Comparison of ENCODE assay signal across 23 cellular contexts in the genomic region with DNA sequence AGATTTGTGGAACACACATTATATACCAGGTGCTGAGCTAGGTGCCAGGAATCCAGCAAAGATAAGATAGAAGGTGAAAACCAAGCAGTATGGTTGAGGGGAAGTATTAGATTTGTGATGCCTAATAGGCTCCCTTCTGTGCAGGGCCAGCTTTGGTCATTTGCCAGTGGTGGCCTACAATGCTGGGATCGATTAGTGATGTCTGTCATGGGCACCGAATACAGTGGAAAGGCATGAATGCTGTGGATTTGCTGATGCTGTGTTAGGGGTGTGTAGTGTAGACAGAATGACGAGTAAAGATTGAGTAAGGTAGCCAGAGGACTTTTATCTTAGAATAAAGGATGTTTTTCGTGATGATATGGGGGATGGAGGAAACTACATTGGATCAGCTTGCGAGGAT. TPM values are rescaled to one million over a fixed set of nuclear protein-coding genes. Genes with fewer than 3 reads are reported as not detected.
DNase-seq lines count a peak whose midpoint lies in the region; ATAC-seq and TF ChIP-seq lines count a peak whose summit lies in the region.
"Had no signal": no experiment of that assay in that cellular context is flagged by ENCODE, and none has a peak within 500 bp of the region (broad histone marks: within the 10 kb centered on the region; RNA-seq: fewer than 3 reads in every experiment).

No MANE protein-coding gene starts in this region.

- no peak for DNase-seq in MCF 10A (ENCODE audit: unreplicated experiment)
- no peak for DNase-seq in breast epithelium (ENCODE audit: low spot score in 2 of 2)
- DNase-seq in PC-9 = no peak
- DNase-seq in memory B cell (ENCODE audit: low spot score in 2 of 2) = no peak
- DNase-seq in stimulated activated CD4-positive, alpha-beta T cell treated with anti-CD3 and anti-CD28 coated beads, Interleukin-4, amount 100 ng/mL, for 4 hours = no peak
- DNase-seq in GDM1 (lab: John Stamatoyannopoulos, UW) = no peak
- DNase-seq in SIG-M5 treated with dmso at 0.1 percent for 504 hours (lab: John Stamatoyannopoulos, UW; ENCODE audit: unreplicated experiment) = no peak
- DNase-seq: CD4-positive, CD25-positive, alpha-beta regulatory T cell; DMS153; GF-D8; H7; HFFc6; KG1; NCI-H1092 treated with DMSO at 0.1 percent for 48 hours; NCI-H146; NCI-H2029; NCI-H2227 treated with DMSO at 0.1 percent for 48 hours; NCI-H510A; NK-92 treated with Interleukin-12 subunit alpha and Interleukin-12 subunit beta, amount 100 ng/mL, for 24 hours; Peyer's patch; SJCRH30; T-cell had no signal

- H3K27ac Mint-ChIP-seq in MCF 10A (ENCODE audit: low read depth, unreplicated experiment) (peak overlapping the region; percentile 13), memory B cell (peak overlapping the region; percentile 63)
- H3K27ac Mint-ChIP-seq: HFFc6, T-cell had no signal

- H3K36me3 Mint-ChIP-seq in MCF 10A (ENCODE audit: insufficient read depth, unreplicated experiment) (peaks cover 6% of the 10 kb centered on the region), memory B cell (peaks cover 26% of the 10 kb centered on the region)

- H3K4me3 Mint-ChIP-seq in MCF 10A (ENCODE audit: unreplicated experiment) (no peak overlapping the region), memory B cell (no peak overlapping the region)
- H3K4me3 Mint-ChIP-seq: CD4-positive, CD25-positive, alpha-beta regulatory T cell; HFFc6; T-cell had no signal

- H3K27me3 ChIP-seq in breast epithelium (no peaks in the 10 kb centered on the region), PC-9 (ENCODE audit: insufficient read depth, low read depth) (no peaks in the 10 kb centered on the region)
- H3K27me3 ChIP-seq: Peyer's patch, SJCRH30 had no signal

- H3K9me2 ChIP-seq in PC-9 (ENCODE audit: insufficient read depth) = no peaks in the 10 kb centered on the region

- TF ChIP-seq POLR2A in breast epithelium (IDR thresholded peaks at IDR 0.05) = no peak

- H4K20me1 ChIP-seq in PC-9 (ENCODE audit: insufficient read depth) = no peaks in the 10 kb centered on the region

- H3K4me3 ChIP-seq in breast epithelium (no peak overlapping the region), PC-9 (no peak overlapping the region)
- H3K4me3 ChIP-seq: A549, Peyer's patch, SJCRH30 had no signal

- peaks cover 19% of the 10 kb centered on the region for H3K79me2 ChIP-seq in PC-9 (ENCODE audit: low read depth)

- BruUV-seq in MCF 10A (replicated peaks; lab: Mats Ljungman, UMichigan) = no TSS peak
- BruUV-seq in PC-9 (replicated peaks; lab: Mats Ljungman, UMichigan) = no TSS peak

- H3K27ac ChIP-seq in breast epithelium (no peak overlapping the region), PC-9 (peak overlapping the region; percentile 65)
- H3K27ac ChIP-seq: A549, Peyer's patch, SJCRH30 had no signal

- peaks cover 23% of the 10 kb centered on the region for H3K4me1 Mint-ChIP-seq in MCF 10A (ENCODE audit: insufficient read depth, unreplicated experiment)
- H3K4me1 Mint-ChIP-seq in memory B cell = peaks cover 28% of the 10 kb centered on the region

- CTCF ChIA-PET in MCF 10A (lab: Yijun Ruan, JAX) = interaction anchor here (0.7 to 2.5 kb wide), 5 partner anchors 16 to 70 kb away, joined by 3 to 6 read pairs (median 3); no protein-coding TSS in a partner anchor
- CTCF ChIA-PET in PC-9 (lab: Charles Lee) = no interaction called here

- no peaks in the 10 kb centered on the region for H3K36me3 ChIP-seq in breast epithelium
- H3K36me3 ChIP-seq in PC-9 (ENCODE audit: low read depth) = no peaks in the 10 kb centered on the region
- H3K36me3 ChIP-seq: Peyer's patch, SJCRH30 had no signal

- no peak for ATAC-seq in memory B cell (ENCODE audit: low read depth)
- ATAC-seq: A549, T-cell had no signal

- H3K9me3 ChIP-seq in breast epithelium (no peaks in the 10 kb centered on the region), PC-9 (ENCODE audit: insufficient read depth, low read depth) (no peaks in the 10 kb centered on the region)
- H3K9me3 ChIP-seq: A549, Peyer's patch, SJCRH30 had no signal

- TF ChIP-seq CTCF in MCF 10A (IDR thresholded peaks at IDR 0.05; ENCODE audit: unreplicated experiment) (no peak), breast epithelium (IDR thresholded peaks at IDR 0.05) (no peak), PC-9 (conservative IDR thresholded peaks at IDR 0.05) (no peak)

- no peak overlapping the region for H2AFZ ChIP-seq in PC-9

- POLR2A ChIA-PET in MCF 10A (lab: Yijun Ruan, JAX) (interaction anchor here (1.4 kb wide), 2 partner anchors 36 to 49 kb away, joined by 5 to 7 read pairs; a partner anchor contains a TSS), PC-9 (lab: Charles Lee; ENCODE audit: unreplicated experiment) (interaction anchor here (0.6 kb wide), 1 partner anchor 158 kb away, joined by 5 read pairs; no protein-coding TSS in a partner anchor)

- intact Hi-C loops in MCF 10A (cut with micrococcal nuclease) (no loop called here), breast epithelium (cut with DNase I; ENCODE audit: low total_unique reads) (no loop called here), PC-9 (cut with micrococcal nuclease; ENCODE audit: unreplicated experiment) (loop anchor here (5.0 kb wide), 1 partner anchor 108 kb away; a partner anchor contains a TSS)

- peak overlapping the region; percentile 87 for H3K4me2 ChIP-seq in PC-9
- H3K4me2 ChIP-seq: A549 had no signal

- H3K27me3 Mint-ChIP-seq in MCF 10A (ENCODE audit: insufficient read depth, unreplicated experiment) (no peaks in the 10 kb centered on the region), memory B cell (no peaks in the 10 kb centered on the region)
- H3K27me3 Mint-ChIP-seq: CD4-positive, CD25-positive, alpha-beta regulatory T cell; T-cell had no signal

- H3K9me3 Mint-ChIP-seq in MCF 10A (ENCODE audit: unreplicated experiment) (no peaks in the 10 kb centered on the region), memory B cell (no peaks in the 10 kb centered on the region)
- H3K9me3 Mint-ChIP-seq: HFFc6, T-cell had no signal

- peaks cover 51% of the 10 kb centered on the region for H3F3A ChIP-seq in PC-9 (ENCODE audit: insufficient read depth, low read depth)

- no peaks in the 10 kb centered on the region for H3K4me1 ChIP-seq in breast epithelium
- peaks cover 64% of the 10 kb centered on the region for H3K4me1 ChIP-seq in PC-9 (replicated peaks; ENCODE audit: insufficient read depth)
- H3K4me1 ChIP-seq: A549, Peyer's patch, SJCRH30 had no signal

RNA-seq across cellular contexts. Expression of a gene that starts 48.9 kb away (rescaled TPM):
- total RNA-seq in MCF 10A (2022) = 12.0 and 13.6 TPM in 2 replicates
- 10 to 100 TPM; 19.2 to 37.4 (median 28.8) TPM for total RNA-seq in breast epithelium
- 27.2 and 37.9 TPM in 2 replicates for total RNA-seq in PC-9 (2021)
